Comparison of ENCODE assay signal across 23 cellular contexts in the genomic region with DNA sequence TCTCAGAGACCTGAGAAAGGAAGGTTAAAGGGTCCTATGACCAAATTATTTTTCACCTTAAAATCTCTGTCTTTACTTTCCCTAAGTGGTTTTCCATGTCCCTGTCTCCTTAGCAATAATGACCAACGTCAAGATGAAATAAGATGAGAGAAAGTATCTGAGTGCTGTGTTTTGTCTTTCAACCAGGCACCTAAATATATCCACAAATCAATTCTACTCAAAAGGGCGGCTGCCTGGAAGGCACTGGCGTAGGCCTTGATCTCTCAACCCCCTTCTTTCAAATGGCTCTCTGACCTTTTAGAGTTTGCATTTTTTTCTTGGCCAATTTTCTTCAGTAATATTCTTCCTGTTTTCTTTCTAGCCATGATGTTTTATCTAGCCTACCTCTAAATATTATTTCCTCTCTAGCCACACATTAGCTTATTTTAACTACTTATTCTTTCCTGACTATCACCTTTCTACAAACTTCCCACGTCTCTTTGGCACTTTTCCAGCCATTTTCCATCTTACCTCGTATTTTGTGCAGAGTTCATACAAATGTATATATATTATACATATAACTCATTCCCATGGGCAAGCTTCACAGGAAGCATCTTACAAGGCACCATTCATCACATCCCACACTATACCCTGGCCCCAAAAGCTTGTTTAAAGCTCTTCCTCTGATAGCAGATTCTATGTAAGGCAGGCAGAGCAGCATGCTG.
"Had no signal": no experiment of that assay in that cellular context is flagged by ENCODE, and none has a peak within 500 bp of the region (broad histone marks: within the 10 kb centered on the region; RNA-seq: fewer than 3 reads in every experiment).

No MANE protein-coding gene starts in this region.

- H3K36me3 ChIP-seq: MG63 had no signal

- H3K9me3 ChIP-seq: MG63 had no signal

- FAIRE-seq: HTR-8/SVneo, RCC 7860 had no signal

- H3K27me3 ChIP-seq: MG63 had no signal

- ATAC-seq: SK-N-SH treated with all-trans-retinoic acid at 6 μM for 48 hours had no signal

- H3K4me3 ChIP-seq: MG63 had no signal

- H3K27ac ChIP-seq: HL-60 had no signal

- DNase-seq: Karpas-422, KG1, MG63, NCI-H1092, NCI-H1105 treated with DMSO at 0.1 percent for 48 hours, NCI-H1417 treated with DMSO at 0.1 percent for 48 hours, NCI-H146, NCI-H1694 treated with DMSO at 0.1 percent for 48 hours, NCI-H1930, NCI-H2081, NCI-H2107, NCI-H2171 treated with DMSO at 0.1 percent for 48 hours, NCI-H2227 treated with DMSO at 0.1 percent for 48 hours, NCI-H524, NCI-H526 treated with DMSO at 0.1 percent for 48 hours, NCI-H774, Right ventricle myocardium superior, RPMI8226, SIG-M5 had no signal
